In genomic region chr1:220896088-220896487, GRCh38 we compare ENCODE assay signal across 1 cellular context.
TF ChIP-seq lines count a peak whose summit lies in the region.

No MANE protein-coding gene starts in this region.

TF ChIP-seq in H1, 55 proteins besides CTCF, POLR2A, EP300 and RAD21 (continued from another document):
- peak; percentile 19 for TF ChIP-seq SUZ12 (IDR thresholded peaks at IDR 0.05; ENCODE audit: low read length)
